In genomic region chr3:42849017-42849416, GRCh38 we compare ENCODE assay signal across 27 cellular contexts. TPM values are rescaled to one million over a fixed set of nuclear protein-coding genes. Genes with fewer than 3 reads are reported as not detected.
A peak's percentile ranks its signal among the peaks of the same experiment; 100 is the strongest.
DNase-seq lines count a peak whose midpoint lies in the region; ATAC-seq and TF ChIP-seq lines count a peak whose summit lies in the region.
"Had no signal": no experiment of that assay in that cellular context is flagged by ENCODE, and none has a peak within 500 bp of the region (broad histone marks: within the 10 kb centered on the region; RNA-seq: fewer than 3 reads in every experiment).

No MANE protein-coding gene starts in this region.

- H3K36me3 Mint-ChIP-seq in GM23338 (ENCODE audit: low read depth), result no peaks in the 10 kb centered on the region
- no peaks in the 10 kb centered on the region for H3K36me3 Mint-ChIP-seq in osteocyte (ENCODE audit: unreplicated experiment)
- no peaks in the 10 kb centered on the region for H3K36me3 Mint-ChIP-seq in type B pancreatic cell
- H3K36me3 Mint-ChIP-seq: CD8-positive, alpha-beta T cell had no signal

- H4K20me1 ChIP-seq in GM23338 (replicated peaks; ENCODE audit: insufficient read depth), result no peaks in the 10 kb centered on the region

- H3K27ac ChIP-seq in GM23338 (ENCODE audit: low read depth) (no peak overlapping the region), coronary artery (peak overlapping the region in 1 of 2 donors; percentile 8)
- H3K27ac ChIP-seq: A549, C4-2B, SJSA1 had no signal

- TF ChIP-seq CTCF in GM23338 (conservative IDR thresholded peaks at IDR 0.05; ENCODE audit: low read depth in 2 of 2) (no peak), coronary artery (IDR thresholded peaks at IDR 0.05) (no peak), osteocyte (IDR thresholded peaks at IDR 0.05) (no peak), type B pancreatic cell (conservative IDR thresholded peaks at IDR 0.05) (no peak)

- H3K4me1 Mint-ChIP-seq in GM23338 (peaks cover 12% of the 10 kb centered on the region), osteocyte (ENCODE audit: unreplicated experiment) (peaks cover 2% of the 10 kb centered on the region), type B pancreatic cell (ENCODE audit: unreplicated experiment) (peaks cover 33% of the 10 kb centered on the region)

- no peaks in the 10 kb centered on the region; the same call in 1 of the 2 replicates for H3K4me1 ChIP-seq in GM23338 (ENCODE audit: insufficient read depth)
- H3K4me1 ChIP-seq: A549, Caco-2, SJSA1 had no signal

- no peaks in the 10 kb centered on the region for H3K27me3 ChIP-seq in GM23338 (ENCODE audit: insufficient read depth)
- H3K27me3 ChIP-seq: MG63, SJSA1 had no signal

- no peaks in the 10 kb centered on the region for H3F3A ChIP-seq in GM23338 (replicated peaks; ENCODE audit: low read depth)

- peaks cover 4% of the 10 kb centered on the region; the same call in 1 of the 2 replicates for H3K9me2 ChIP-seq in GM23338 (ENCODE audit: insufficient read depth)

- no peak overlapping the region for H3K4me3 Mint-ChIP-seq in GM23338
- no peak overlapping the region for H3K4me3 Mint-ChIP-seq in osteocyte (ENCODE audit: unreplicated experiment)
- no peak overlapping the region for H3K4me3 Mint-ChIP-seq in type B pancreatic cell
- H3K4me3 Mint-ChIP-seq: CD8-positive, alpha-beta T cell had no signal

- peak overlapping the region; percentile 5; the same call in 1 of the 2 replicates for H2AFZ ChIP-seq in GM23338

- H3K4me2 ChIP-seq in GM23338, result no peak overlapping the region
- H3K4me2 ChIP-seq: A549 had no signal

- H3K4me3 ChIP-seq in GM23338 (no peak overlapping the region), coronary artery (no peak overlapping the region)
- H3K4me3 ChIP-seq: A549, MG63, SJSA1 had no signal

- H3K9me3 Mint-ChIP-seq in GM23338, result no peaks in the 10 kb centered on the region
- no peaks in the 10 kb centered on the region for H3K9me3 Mint-ChIP-seq in osteocyte (ENCODE audit: unreplicated experiment)
- no peaks in the 10 kb centered on the region for H3K9me3 Mint-ChIP-seq in type B pancreatic cell
- H3K9me3 Mint-ChIP-seq: CD8-positive, alpha-beta T cell had no signal

- DNase-seq in GM23338 (ENCODE audit: low spot score) (no peak), coronary artery (ENCODE audit: low spot score) (peak; percentile 43), osteocyte (ENCODE audit: extremely low spot score, unreplicated experiment) (peak; percentile 42), type B pancreatic cell (ENCODE audit: extremely low spot score, unreplicated experiment) (peak; percentile 29), NCI-H187 (lab: John Stamatoyannopoulos, UW) (no peak), T-helper 9 cell (no peak), NOMO-1 (lab: John Stamatoyannopoulos, UW; ENCODE audit: unreplicated experiment in 2 of 2) (no peak)
- DNase-seq: AML-193; Caco-2; CD8-positive, alpha-beta T cell; HCEC 1CT; KBM-7; MG63; NCI-H1105 treated with DMSO at 0.1 percent for 48 hours; NCI-H146; NCI-H2029 treated with DMSO at 0.1 percent for 48 hours; NCI-H446 treated with DMSO at 0.1 percent for 48 hours; NCI-H526; NCI-H82; NK-92 treated with Interleukin-12 subunit alpha and Interleukin-12 subunit beta, amount 100 ng/mL, for 24 hours; Right ventricle myocardium superior; RPMI8226 had no signal

- peaks cover 5% of the 10 kb centered on the region for H3K27me3 Mint-ChIP-seq in GM23338 (ENCODE audit: insufficient read depth, low read depth, poor library complexity)
- peaks cover 22% of the 10 kb centered on the region for H3K27me3 Mint-ChIP-seq in osteocyte (ENCODE audit: unreplicated experiment)
- no peaks in the 10 kb centered on the region for H3K27me3 Mint-ChIP-seq in type B pancreatic cell

- no peak for ATAC-seq in GM23338
- ATAC-seq: A549; CD8-positive, alpha-beta T cell had no signal

- H3K79me2 ChIP-seq in GM23338 (replicated peaks; ENCODE audit: insufficient read depth), result no peaks in the 10 kb centered on the region

- H3K36me3 ChIP-seq in GM23338 (ENCODE audit: insufficient read depth), result no peaks in the 10 kb centered on the region
- H3K36me3 ChIP-seq: MG63, SJSA1 had no signal

- no peak overlapping the region for H3K27ac Mint-ChIP-seq in GM23338
- no peak overlapping the region for H3K27ac Mint-ChIP-seq in osteocyte (ENCODE audit: unreplicated experiment)
- peak overlapping the region; percentile 5 for H3K27ac Mint-ChIP-seq in type B pancreatic cell
- H3K27ac Mint-ChIP-seq: CD8-positive, alpha-beta T cell had no signal

TF ChIP-seq in GM23338, 12 proteins besides CTCF, POLR2A, EP300 and RAD21 (continues in another document):
- TF ChIP-seq ZNF331 (CRISPR knock-in tag; IDR thresholded peaks at IDR 0.05; ENCODE audit: low read depth), result no peak
- no peak for TF ChIP-seq CREB1 (CRISPR knock-in tag; IDR thresholded peaks at IDR 0.05; ENCODE audit: low read depth)
- TF ChIP-seq ZNF114 (CRISPR knock-in tag; IDR thresholded peaks at IDR 0.05), result no peak
- no peak for TF ChIP-seq EZH2 (IDR thresholded peaks at IDR 0.05; ENCODE audit: low read depth, unreplicated experiment)
- no peak for TF ChIP-seq NANOG (IDR thresholded peaks at IDR 0.05; ENCODE audit: borderline replicate concordance)
- TF ChIP-seq EZH2phosphoT487 (IDR thresholded peaks at IDR 0.05; ENCODE audit: unreplicated experiment), result no peak
- no peak for TF ChIP-seq REST (IDR thresholded peaks at IDR 0.05; ENCODE audit: unreplicated experiment)
- TF ChIP-seq POLR2AphosphoS5 (IDR thresholded peaks at IDR 0.05; ENCODE audit: low read depth), result no peak
- TF ChIP-seq ETS1 (IDR thresholded peaks at IDR 0.05), result no peak
- TF ChIP-seq STAT1 (IDR thresholded peaks at IDR 0.05; ENCODE audit: unreplicated experiment), result no peak
- TF ChIP-seq JUNB (IDR thresholded peaks at IDR 0.05; ENCODE audit: unreplicated experiment), result no peak

RNA-seq across cellular contexts. Expression of gene CYP8B1, which starts 26.7 kb away (rescaled TPM):
- not detected in 2 replicates for total RNA-seq in GM23338 (2014; rRNA removed; shearing (Covaris generic))
- polyA plus RNA-seq in GM23338 (2016; fragmentation: Nextera tagmentation; extraction: Ambion mirVana), result not detected in 2 replicates
- total RNA-seq in osteocyte (not detected in 2 replicates), type B pancreatic cell (ENCODE audit: low replicate concordance) (not detected in 2 replicates)
- total RNA-seq: Caco-2; CD8-positive, alpha-beta T cell; H1; LHCN-M2; Right ventricle myocardium superior; SJSA1 had no signal
- polyA plus RNA-seq: A549, H1 had no signal

RNA-seq across cellular contexts. Expression of gene ACKR2, which starts 39.8 kb away (rescaled TPM):
- 0.35 and 0.58 TPM in 2 replicates for total RNA-seq in GM23338 (2014; rRNA removed; shearing (Covaris generic))
- not detected in 2 replicates for polyA plus RNA-seq in GM23338 (2016; fragmentation: Nextera tagmentation; extraction: Ambion mirVana)
- total RNA-seq in osteocyte (0.19 and 0.24 TPM in 2 replicates), type B pancreatic cell (ENCODE audit: low replicate concordance) (3.5 and 3.9 TPM in 2 replicates)
- total RNA-seq: SJSA1 had no signal

RNA-seq across cellular contexts. Expression of gene HIGD1A, which starts 44.7 kb away (rescaled TPM):
- 102 and 118 TPM in 2 replicates for total RNA-seq in GM23338 (2014; rRNA removed; shearing (Covaris generic))
- 127 and 144 TPM in 2 replicates for polyA plus RNA-seq in GM23338 (2016; fragmentation: Nextera tagmentation; extraction: Ambion mirVana)
- 63.8 and 66.1 TPM in 2 replicates for total RNA-seq in osteocyte
- 100 and 130 TPM in 2 replicates for total RNA-seq in type B pancreatic cell (ENCODE audit: low replicate concordance)

RNA-seq across cellular contexts. Expression of gene ZNF662, which starts 56.9 kb away (rescaled TPM):
- total RNA-seq in GM23338 (2014; rRNA removed; shearing (Covaris generic)), result 0.50 and 1.5 TPM in 2 replicates
- polyA plus RNA-seq in GM23338 (2016; fragmentation: Nextera tagmentation; extraction: Ambion mirVana), result 0.84 and 1.4 TPM in 2 replicates
- total RNA-seq in osteocyte (not detected in 2 replicates), type B pancreatic cell (ENCODE audit: low replicate concordance) (0.48 TPM in 1 of 2 replicates, not detected in the other)
- total RNA-seq: H1, SJSA1 had no signal
- polyA plus RNA-seq: A549 had no signal

Comparison
In these comparisons a context has a peak if more than half of its experiments do, and no peak if none do; other contexts are left out.
1. DNase-seq: peak in coronary artery (single experiment), osteocyte (single experiment) and type B pancreatic cell (single experiment); none in GM23338 (single experiment), NCI-H187 (0 of 2), T-helper 9 cell (single experiment) and NOMO-1 (0 of 2).